10 cellular contexts compared by ENCODE assay signal in genomic region chr7:135716677-135717238, GRCh38. TPM values are rescaled to one million over a fixed set of nuclear protein-coding genes. Genes with fewer than 3 reads are reported as not detected.
DNase-seq lines count a peak whose midpoint lies in the region; ATAC-seq and TF ChIP-seq lines count a peak whose summit lies in the region.
"Had no signal": no experiment of that assay in that cellular context is flagged by ENCODE, and none has a peak within 500 bp of the region (broad histone marks: within the 10 kb centered on the region; RNA-seq: fewer than 3 reads in every experiment).

No MANE protein-coding gene starts in this region.

- no peak overlapping the region for H3K4me3 ChIP-seq in brain microvascular endothelial cell (ENCODE audit: low read depth, low read length)

- H3K4me1 Mint-ChIP-seq in osteocyte (ENCODE audit: unreplicated experiment) = peaks cover 39% of the 10 kb centered on the region

- peak overlapping the region; percentile 66 for H3K27ac Mint-ChIP-seq in osteocyte (ENCODE audit: unreplicated experiment)

- H3K27me3 ChIP-seq in brain microvascular endothelial cell (replicated peaks) = no peaks in the 10 kb centered on the region

- H3K27me3 Mint-ChIP-seq in osteocyte (ENCODE audit: unreplicated experiment) = no peaks in the 10 kb centered on the region

- no peaks in the 10 kb centered on the region for H3K36me3 Mint-ChIP-seq in osteocyte (ENCODE audit: unreplicated experiment)

- H3K4me3 Mint-ChIP-seq in osteocyte (ENCODE audit: unreplicated experiment) = no peak overlapping the region

- no peaks in the 10 kb centered on the region for H3K36me3 ChIP-seq in brain microvascular endothelial cell (replicated peaks)

- ATAC-seq in HG03432 (IDR thresholded peaks at IDR 0.05; ENCODE audit: unreplicated experiment) = no peak
- no peak for ATAC-seq in GM19395 (IDR thresholded peaks at IDR 0.05; ENCODE audit: unreplicated experiment)

- in situ Hi-C loops in brain microvascular endothelial cell (cut with HindIII; ENCODE audit: low pct_ligation_motif_present, low sequenced_read_pairs) = no loop called here

- no peaks in the 10 kb centered on the region for H3K9me3 Mint-ChIP-seq in osteocyte (ENCODE audit: unreplicated experiment)

- TF ChIP-seq CTCF in brain microvascular endothelial cell (IDR thresholded peaks at IDR 0.05; ENCODE audit: low read depth, low read length, missing control alignments) (no peak), osteocyte (IDR thresholded peaks at IDR 0.05) (no peak)

- H3K27ac ChIP-seq in brain microvascular endothelial cell = no peak overlapping the region

- DNase-seq in GM04503 (ENCODE audit: low read depth) (peak; percentile 28), NCI-H2227 treated with DMSO at 0.1 percent for 48 hours (lab: John Stamatoyannopoulos, UW) (peak; percentile 66), brain microvascular endothelial cell (peak; percentile 56), osteocyte (ENCODE audit: extremely low spot score, unreplicated experiment) (no peak), CD1c-positive myeloid dendritic cell (ENCODE audit: extremely low spot score) (no peak), activated gamma-delta T cell (lab: John Stamatoyannopoulos, UW) (no peak)
- DNase-seq: activated CD4-positive, alpha-beta T cell treated with anti-CD3 and anti-CD28 coated beads for 48 hours; posterior cingulate gyrus had no signal

RNA-seq across cellular contexts. Expression of gene SLC13A4, which starts 11.2 kb away (rescaled TPM):
- total RNA-seq in osteocyte = 0.81 and 0.84 TPM in 2 replicates

RNA-seq across cellular contexts. Expression of gene FAM180A, which starts 31.9 kb away (rescaled TPM):
- 0.24 and 0.34 TPM in 2 replicates for total RNA-seq in osteocyte

RNA-seq across cellular contexts. Expression of gene STMP1, which starts 54.4 kb away (rescaled TPM):
- total RNA-seq in osteocyte = 45.2 and 45.4 TPM in 2 replicates

Comparison
In these comparisons a context has a peak if more than half of its experiments do, and no peak if none do; other contexts are left out.
1. DNase-seq: peak in GM04503 (single experiment), NCI-H2227 treated with DMSO at 0.1 percent for 48 hours (single experiment) and brain microvascular endothelial cell (single experiment); none in osteocyte (single experiment), CD1c-positive myeloid dendritic cell (single experiment) and activated gamma-delta T cell (single experiment).